In genomic region chr10:69769395-69769989, GRCh38 we compare ENCODE assay signal across 1 cellular context.
TF ChIP-seq lines count a peak whose summit lies in the region.

No MANE protein-coding gene starts in this region.

TF ChIP-seq in HEK293, 187 proteins besides CTCF, POLR2A, EP300 and RAD21 (continued from another document and continues in another):
- TF ChIP-seq ZNF449 (tag by site-specific recombination; IDR thresholded peaks at IDR 0.05), result no peak
- no peak for TF ChIP-seq ZNF132 (tag by site-specific recombination; IDR thresholded peaks at IDR 0.05; ENCODE audit: borderline replicate concordance)
- TF ChIP-seq ZNF114 (tag by site-specific recombination; IDR thresholded peaks at IDR 0.05), result no peak
- no peak for TF ChIP-seq ZNF488 (tag by site-specific recombination; IDR thresholded peaks at IDR 0.05)
- TF ChIP-seq ZNF302 (tag by site-specific recombination; IDR thresholded peaks at IDR 0.05; ENCODE audit: low read depth), result no peak
- no peak for TF ChIP-seq ZNF530 (tag by site-specific recombination; IDR thresholded peaks at IDR 0.05; ENCODE audit: low read depth)
- TF ChIP-seq ZNF248 (tag by site-specific recombination; IDR thresholded peaks at IDR 0.05), result no peak
- no peak for TF ChIP-seq ZBTB7A (tag by site-specific recombination; IDR thresholded peaks at IDR 0.05; ENCODE audit: low read depth)
- no peak for TF ChIP-seq FEZF1 (tag by site-specific recombination; IDR thresholded peaks at IDR 0.05)
- peak; percentile 63 for TF ChIP-seq GLIS1 (tag by site-specific recombination; IDR thresholded peaks at IDR 0.05)
- TF ChIP-seq ZBTB17 (tag by site-specific recombination; IDR thresholded peaks at IDR 0.05), result peak; percentile 58
- no peak for TF ChIP-seq ZNF768 (tag by site-specific recombination; IDR thresholded peaks at IDR 0.05)
- no peak for TF ChIP-seq ZNF223 (tag by site-specific recombination; IDR thresholded peaks at IDR 0.05)
- TF ChIP-seq ZNF692 (tag by site-specific recombination; IDR thresholded peaks at IDR 0.05), result 0 out of 2 replicates have a peak, but pooled peaks have one; percentile 48
- TF ChIP-seq ZSCAN18 (tag by site-specific recombination; IDR thresholded peaks at IDR 0.05), result no peak
- peak; percentile 5; the same call in 1 of the 2 replicates for TF ChIP-seq TSHZ1 (tag by site-specific recombination; IDR thresholded peaks at IDR 0.05; ENCODE audit: borderline replicate concordance)
- no peak for TF ChIP-seq ZNF544 (tag by site-specific recombination; IDR thresholded peaks at IDR 0.05)
- TF ChIP-seq ZNF600 (tag by site-specific recombination; IDR thresholded peaks at IDR 0.05), result peak; percentile 68; the same call in 1 of the 2 replicates
- no peak for TF ChIP-seq ZNF639 (tag by site-specific recombination; IDR thresholded peaks at IDR 0.05)
- no peak for TF ChIP-seq HOXD13 (CRISPR knock-in tag; IDR thresholded peaks at IDR 0.05; ENCODE audit: borderline replicate concordance)
- TF ChIP-seq ZNF747 (tag by site-specific recombination; IDR thresholded peaks at IDR 0.05), result no peak
- no peak for TF ChIP-seq ZBTB49 (tag by site-specific recombination; IDR thresholded peaks at IDR 0.05; ENCODE audit: low read depth)
- TF ChIP-seq ZNF571 (tag by site-specific recombination; IDR thresholded peaks at IDR 0.05), result no peak
- TF ChIP-seq ZNF48 (tag by site-specific recombination; IDR thresholded peaks at IDR 0.05), result no peak
- no peak for TF ChIP-seq ZNF701 (tag by site-specific recombination; IDR thresholded peaks at IDR 0.05)
- no peak for TF ChIP-seq KLF8 (tag by site-specific recombination; IDR thresholded peaks at IDR 0.05)
- no peak for TF ChIP-seq ZNF510 (tag by site-specific recombination; IDR thresholded peaks at IDR 0.05; ENCODE audit: insufficient replicate concordance)
- no peak for TF ChIP-seq ZNF138 (tag by site-specific recombination; IDR thresholded peaks at IDR 0.05; ENCODE audit: borderline replicate concordance)
- TF ChIP-seq ZNF366 (tag by site-specific recombination; conservative IDR thresholded peaks at IDR 0.05), result 0 out of 2 replicates have a peak, but pooled peaks have one; percentile 6
- no peak for TF ChIP-seq KLF17 (tag by site-specific recombination; IDR thresholded peaks at IDR 0.05)
- TF ChIP-seq OSR2 (tag by site-specific recombination; IDR thresholded peaks at IDR 0.05), result no peak
- TF ChIP-seq ZNF16 (tag by site-specific recombination; IDR thresholded peaks at IDR 0.05; ENCODE audit: low read depth), result no peak
- peak; percentile 81 for TF ChIP-seq SCRT2 (tag by site-specific recombination; IDR thresholded peaks at IDR 0.05)
- no peak for TF ChIP-seq ZNF202 (tag by site-specific recombination; IDR thresholded peaks at IDR 0.05; ENCODE audit: borderline replicate concordance)
- no peak for TF ChIP-seq ZNF501 (tag by site-specific recombination; IDR thresholded peaks at IDR 0.05)
- TF ChIP-seq ZBTB44 (tag by site-specific recombination; IDR thresholded peaks at IDR 0.05), result peak; percentile 61; the same call in 1 of the 2 replicates
- peak; percentile 89 for TF ChIP-seq ZNF549 (tag by site-specific recombination; IDR thresholded peaks at IDR 0.05)
- no peak for TF ChIP-seq ZBTB10 (tag by site-specific recombination; IDR thresholded peaks at IDR 0.05)
- TF ChIP-seq ZNF37A (tag by site-specific recombination; IDR thresholded peaks at IDR 0.05), result no peak
- TF ChIP-seq YY1 (tag by site-specific recombination; IDR thresholded peaks at IDR 0.05), result no peak
